Comparison of ENCODE assay signal across 24 cellular contexts in genomic region chrX:152656890-152657289, GRCh38. TPM values are rescaled to one million over a fixed set of nuclear protein-coding genes. Genes with fewer than 3 reads are reported as not detected.
DNase-seq lines count a peak whose midpoint lies in the region; ATAC-seq, FAIRE-seq and TF ChIP-seq lines count a peak whose summit lies in the region.
"Had no signal": no experiment of that assay in that cellular context is flagged by ENCODE, and none has a peak within 500 bp of the region (broad histone marks: within the 10 kb centered on the region; RNA-seq: fewer than 3 reads in every experiment).

No MANE protein-coding gene starts in this region.

- in situ Hi-C loops in HepG2 (cut with HindIII; ENCODE audit: extremely low pct_ligation_motif_present, low pct_unique_long_range_greater_than_20kb): no loop called here

- ATAC-seq in HepG2: peak; percentile 84
- ATAC-seq in activated T-cell treated with anti-CD3 and anti-CD28 coated beads, Interleukin-2, amount 50 U/mL, for 72 hours (replicated peaks in 1 of 2): no peak
- ATAC-seq: GM23338, HCT116 had no signal

- no peak for TF ChIP-seq RAD21 in HepG2 (CRISPR knock-in tag; IDR thresholded peaks at IDR 0.05)

- H3K4me3 ChIP-seq in esophagus muscularis mucosa (no peak overlapping the region), HepG2 (replicated peaks in 1 of 3; ENCODE audit: insufficient read depth in 1 of 3, low read depth in 2 of 3, low read length in 3 of 3) (no peak overlapping the region), smooth muscle cell (no peak overlapping the region)
- H3K4me3 ChIP-seq: GM23338 had no signal

- H3K27me3 ChIP-seq in esophagus muscularis mucosa (no peaks in the 10 kb centered on the region), HepG2 (ENCODE audit: control insufficient read depth in 1 of 2, insufficient read depth in 2 of 2, low read length in 2 of 2) (no peaks in the 10 kb centered on the region), smooth muscle cell (ENCODE audit: low read depth) (no peaks in the 10 kb centered on the region)

- intact Hi-C loops in esophagus muscularis mucosa (cut with DNase I): no loop called here
- intact Hi-C loops in HepG2 (cut with micrococcal nuclease; ENCODE audit: unreplicated experiment): no loop called here

- H3K4me1 ChIP-seq in esophagus muscularis mucosa (no peaks in the 10 kb centered on the region), HepG2 (ENCODE audit: insufficient read depth, low read length) (peaks cover 11% of the 10 kb centered on the region), smooth muscle cell (ENCODE audit: low read depth) (no peaks in the 10 kb centered on the region)

- no peaks in the 10 kb centered on the region for H3K27me3 Mint-ChIP-seq in osteocyte (ENCODE audit: unreplicated experiment)
- H3K27me3 Mint-ChIP-seq in activated T-cell treated with anti-CD3 and anti-CD28 coated beads, Interleukin-2, amount 50 U/mL, for 72 hours (ENCODE audit: low read depth): peaks cover 44% of the 10 kb centered on the region

- no TSS peak for BruUV-seq in HepG2 (replicated peaks; lab: Mats Ljungman, UMichigan)

- TF ChIP-seq EP300 in esophagus muscularis mucosa (IDR thresholded peaks at IDR 0.05): no peak
- TF ChIP-seq EP300 in HepG2 (IDR thresholded peaks at IDR 0.05; ENCODE audit: low read depth in 2 of 2, low read length in 2 of 2): no peak
- no peak for TF ChIP-seq EP300 in HepG2 (CRISPR knock-in tag; IDR thresholded peaks at IDR 0.05; ENCODE audit: borderline replicate concordance)

- H3K27ac ChIP-seq in esophagus muscularis mucosa (replicated peaks in 1 of 4): no peak overlapping the region
- no peak overlapping the region for H3K27ac ChIP-seq in HepG2 (ENCODE audit: extremely low read length, insufficient read depth, low read length)
- no peak overlapping the region for H3K27ac ChIP-seq in smooth muscle cell (ENCODE audit: low read depth)

- peaks cover 13% of the 10 kb centered on the region for H3K9me3 Mint-ChIP-seq in osteocyte (ENCODE audit: unreplicated experiment)
- H3K9me3 Mint-ChIP-seq in activated T-cell treated with anti-CD3 and anti-CD28 coated beads, Interleukin-2, amount 50 U/mL, for 72 hours: no peaks in the 10 kb centered on the region
- H3K9me3 Mint-ChIP-seq: GM23338 had no signal

- H3F3A ChIP-seq in smooth muscle cell (ENCODE audit: low read depth): no peaks in the 10 kb centered on the region

- TF ChIP-seq CTCF in esophagus muscularis mucosa (IDR thresholded peaks at IDR 0.05): no peak
- TF ChIP-seq CTCF in HepG2 (CRISPR knock-in tag; IDR thresholded peaks at IDR 0.05): no peak
- TF ChIP-seq CTCF in osteocyte (IDR thresholded peaks at IDR 0.05): no peak
- TF ChIP-seq CTCF in smooth muscle cell (IDR thresholded peaks at IDR 0.05; ENCODE audit: borderline replicate concordance, insufficient read depth, poor library complexity, severe bottlenecking): no peak

- CTCF ChIA-PET in HepG2 (lab: Yijun Ruan, JAX; ENCODE audit: low intra/inter-chr PET ratio, low total read pairs): no interaction called here

- 88% methylated on average over 7 of the region's 7 CpGs for WGBS in esophagus muscularis mucosa
- WGBS in HepG2 (ENCODE audit: low lambda C conversion rate): 0% methylated on average over 3 of the region's 7 CpGs
- WGBS in smooth muscle cell (ENCODE audit: low lambda C conversion rate): 84% methylated on average over 7 of the region's 7 CpGs

- H3K9me3 ChIP-seq in esophagus muscularis mucosa: no peaks in the 10 kb centered on the region
- no peaks in the 10 kb centered on the region for H3K9me3 ChIP-seq in HepG2 (ENCODE audit: low read length)
- H3K9me3 ChIP-seq in smooth muscle cell (replicated peaks; ENCODE audit: low read depth): no peaks in the 10 kb centered on the region

- POLR2A ChIA-PET in HepG2 (lab: Yijun Ruan, JAX): no interaction called here

- H4K20me1 ChIP-seq in HepG2 (ENCODE audit: insufficient read depth, low read length): no peaks in the 10 kb centered on the region
- H4K20me1 ChIP-seq in smooth muscle cell (ENCODE audit: low read depth): no peaks in the 10 kb centered on the region

- TF ChIP-seq POLR2A in esophagus muscularis mucosa (IDR thresholded peaks at IDR 0.05; ENCODE audit: low read depth) (no peak), HepG2 (IDR thresholded peaks at IDR 0.05; ENCODE audit: insufficient read depth in 1 of 2, low read depth in 2 of 2, low read length in 2 of 2) (no peak)

- DNase-seq in esophagus muscularis mucosa (ENCODE audit: extremely low spot score) (peak; percentile 47), HepG2 (ENCODE audit: low spot score) (peak; percentile 10), osteocyte (ENCODE audit: extremely low spot score, unreplicated experiment) (peak; percentile 59), MV-4-11 (lab: John Stamatoyannopoulos, UW) (no peak), smooth muscle cell (lab: John Stamatoyannopoulos, UW; ENCODE audit: unreplicated experiment) (no peak)
- no peak for DNase-seq in activated T-cell treated with anti-CD3 and anti-CD28 coated beads, Interleukin-2, amount 50 U/mL, for 72 hours
- DNase-seq: C1 segment of cervical spinal cord; Calu3; CD4-positive, alpha-beta memory T cell; COR-L47; DMS53; DMS79 treated with DMSO at 0.1 percent for 48 hours; GF-D8; H9 had no signal

- H3K4me3 Mint-ChIP-seq in osteocyte (ENCODE audit: unreplicated experiment): no peak overlapping the region
- H3K4me3 Mint-ChIP-seq in activated T-cell treated with anti-CD3 and anti-CD28 coated beads, Interleukin-2, amount 50 U/mL, for 72 hours: no peak overlapping the region
- H3K4me3 Mint-ChIP-seq: CD4-positive, alpha-beta memory T cell; GM23338; H9 had no signal

- H3K9ac ChIP-seq in HepG2 (ENCODE audit: insufficient read depth, low read depth, low read length) (no peak overlapping the region), smooth muscle cell (ENCODE audit: low read depth) (no peak overlapping the region)

- H3K36me3 Mint-ChIP-seq in osteocyte (ENCODE audit: unreplicated experiment): no peaks in the 10 kb centered on the region
- H3K36me3 Mint-ChIP-seq in activated T-cell treated with anti-CD3 and anti-CD28 coated beads, Interleukin-2, amount 50 U/mL, for 72 hours (ENCODE audit: insufficient read depth in 2 of 2): no peaks in the 10 kb centered on the region
- H3K36me3 Mint-ChIP-seq: CD4-positive, alpha-beta memory T cell had no signal

- H3K4me2 ChIP-seq in HepG2 (ENCODE audit: low read depth, low read length) (no peak overlapping the region), smooth muscle cell (no peak overlapping the region)
- H3K4me2 ChIP-seq: GM23338 had no signal

- no peaks in the 10 kb centered on the region for H3K4me1 Mint-ChIP-seq in osteocyte (ENCODE audit: unreplicated experiment)
- no peaks in the 10 kb centered on the region for H3K4me1 Mint-ChIP-seq in activated T-cell treated with anti-CD3 and anti-CD28 coated beads, Interleukin-2, amount 50 U/mL, for 72 hours (ENCODE audit: low read depth)
- H3K4me1 Mint-ChIP-seq: CD4-positive, alpha-beta memory T cell; GM23338; H9 had no signal

- H2AFZ ChIP-seq in HepG2 (ENCODE audit: low read length): no peak overlapping the region
- no peak overlapping the region for H2AFZ ChIP-seq in smooth muscle cell (ENCODE audit: low read depth)
- H2AFZ ChIP-seq: GM23338 had no signal

- H3K36me3 ChIP-seq in esophagus muscularis mucosa: no peaks in the 10 kb centered on the region
- H3K36me3 ChIP-seq in HepG2 (replicated peaks in 1 of 2; ENCODE audit: control insufficient read depth in 1 of 2, insufficient read depth in 2 of 2, low read length in 2 of 2): no peaks in the 10 kb centered on the region
- H3K36me3 ChIP-seq in smooth muscle cell (ENCODE audit: low read depth): no peaks in the 10 kb centered on the region

- FAIRE-seq in HepG2 (lab: Jason Lieb, UNC): peak; percentile 15
- FAIRE-seq: GM12891, GM18507 had no signal

- no peak overlapping the region for H3K27ac Mint-ChIP-seq in osteocyte (ENCODE audit: unreplicated experiment)
- no peak overlapping the region for H3K27ac Mint-ChIP-seq in activated T-cell treated with anti-CD3 and anti-CD28 coated beads, Interleukin-2, amount 50 U/mL, for 72 hours
- H3K27ac Mint-ChIP-seq: CD4-positive, alpha-beta memory T cell; GM23338 had no signal

- no peaks in the 10 kb centered on the region for H3K79me2 ChIP-seq in HepG2 (ENCODE audit: insufficient read depth, low read length)
- H3K79me2 ChIP-seq in smooth muscle cell (ENCODE audit: low read depth): no peaks in the 10 kb centered on the region

RNA-seq across cellular contexts. Expression of gene GABRQ, which starts 19.2 kb away (rescaled TPM):
- total RNA-seq in esophagus muscularis mucosa (under 1 TPM in 1 of 4 donors, not detected in 3; 0.06 TPM), HepG2 (2016; rRNA removed; fragmentation: Illumina TruSeq; extraction: Trizol) (not detected in 2 replicates), osteocyte (not detected in 2 replicates), smooth muscle cell (2.6 and 2.7 TPM in 2 replicates)
- not detected in 2 replicates for total RNA-seq in HepG2 (2016; cell fraction: cytosol; rRNA removed; fragmentation: Illumina TruSeq; extraction: Trizol; ENCODE audit: low read depth)
- not detected in 2 replicates for total RNA-seq in HepG2 (2016; cell fraction: insoluble cytoplasmic fraction; rRNA removed; fragmentation: Illumina TruSeq; extraction: Trizol)
- not detected in 2 replicates for total RNA-seq in HepG2 (2016; cell fraction: membrane; rRNA removed; fragmentation: Illumina TruSeq; extraction: Trizol)
- total RNA-seq in HepG2 (2016; cell fraction: nucleus; rRNA removed; fragmentation: Illumina TruSeq; extraction: Trizol): not detected in 2 replicates
- polyA plus RNA-seq in HepG2 (2011; rRNA removed) (not detected in 2 replicates), smooth muscle cell (1.3 and 1.7 TPM in 2 replicates)
- 0.01 TPM in 1 of 2 replicates, not detected in the other for polyA plus RNA-seq in HepG2 (2011; cell fraction: cytosol; rRNA removed)
- polyA plus RNA-seq in HepG2 (2011; cell fraction: nucleus; rRNA removed): not detected in 2 replicates
- not detected in 2 replicates for polyA plus RNA-seq in HepG2 (2012)
- not detected in 2 replicates for polyA plus RNA-seq in HepG2 (2016; cell fraction: cytosol; fragmentation: Illumina TruSeq; extraction: Trizol; ENCODE audit: low read depth)
- polyA plus RNA-seq in HepG2 (2016; cell fraction: insoluble cytoplasmic fraction; fragmentation: Illumina TruSeq; extraction: Trizol; ENCODE audit: low read depth): not detected in 2 replicates
- polyA plus RNA-seq in HepG2 (2016; cell fraction: membrane; fragmentation: Illumina TruSeq; extraction: Trizol; ENCODE audit: low read depth): not detected in 2 replicates
- polyA plus RNA-seq in HepG2 (2016; cell fraction: nucleus; fragmentation: Illumina TruSeq; extraction: Trizol; ENCODE audit: insufficient read depth, low read depth): not detected in 2 replicates
- not detected in 2 replicates for polyA minus RNA-seq in HepG2 (2011; rRNA and poly(A)+ RNA removed; ENCODE audit: low replicate concordance)
- polyA minus RNA-seq in HepG2 (2011; cell fraction: cytosol; rRNA and poly(A)+ RNA removed): not detected in 2 replicates
- polyA minus RNA-seq in HepG2 (2011; cell fraction: nucleus; rRNA and poly(A)+ RNA removed): not detected in 2 replicates
- total RNA-seq in activated T-cell treated with anti-CD3 and anti-CD28 coated beads, Interleukin-2, amount 50 U/mL, for 72 hours: under 1 TPM; 0.05 to 0.14 TPM
- total RNA-seq: A172; A673; Calu3; CD4-positive, alpha-beta memory T cell; G401 had no signal
- polyA plus RNA-seq: BJ; CD4-positive, alpha-beta memory T cell had no signal

RNA-seq across cellular contexts. Expression of gene MAGEA3, which starts 41.7 kb away (rescaled TPM):
- total RNA-seq in esophagus muscularis mucosa: not detected
- total RNA-seq in HepG2 (2016; rRNA removed; fragmentation: Illumina TruSeq; extraction: Trizol): not detected in 2 replicates
- total RNA-seq in HepG2 (2016; cell fraction: cytosol; rRNA removed; fragmentation: Illumina TruSeq; extraction: Trizol; ENCODE audit: low read depth): not detected in 2 replicates
- total RNA-seq in HepG2 (2016; cell fraction: insoluble cytoplasmic fraction; rRNA removed; fragmentation: Illumina TruSeq; extraction: Trizol): 0.11 TPM in 1 of 2 replicates, not detected in the other
- total RNA-seq in HepG2 (2016; cell fraction: membrane; rRNA removed; fragmentation: Illumina TruSeq; extraction: Trizol): not detected in 2 replicates
- not detected in 2 replicates for total RNA-seq in HepG2 (2016; cell fraction: nucleus; rRNA removed; fragmentation: Illumina TruSeq; extraction: Trizol)
- polyA plus RNA-seq in HepG2 (2011; rRNA removed): not detected in 2 replicates
- polyA plus RNA-seq in HepG2 (2011; cell fraction: cytosol; rRNA removed): not detected in 2 replicates
- not detected in 2 replicates for polyA plus RNA-seq in HepG2 (2011; cell fraction: nucleus; rRNA removed)
- polyA plus RNA-seq in HepG2 (2012): not detected in 2 replicates
- polyA plus RNA-seq in HepG2 (2016; cell fraction: cytosol; fragmentation: Illumina TruSeq; extraction: Trizol; ENCODE audit: low read depth): not detected in 2 replicates
- 0.20 TPM in 1 of 2 replicates, not detected in the other for polyA plus RNA-seq in HepG2 (2016; cell fraction: insoluble cytoplasmic fraction; fragmentation: Illumina TruSeq; extraction: Trizol; ENCODE audit: low read depth)
- polyA plus RNA-seq in HepG2 (2016; cell fraction: membrane; fragmentation: Illumina TruSeq; extraction: Trizol; ENCODE audit: low read depth): not detected in 2 replicates
- not detected in 2 replicates for polyA plus RNA-seq in HepG2 (2016; cell fraction: nucleus; fragmentation: Illumina TruSeq; extraction: Trizol; ENCODE audit: insufficient read depth, low read depth)
- polyA minus RNA-seq in HepG2 (2011; rRNA and poly(A)+ RNA removed; ENCODE audit: low replicate concordance): 0.40 and 2.8 TPM in 2 replicates
- polyA minus RNA-seq in HepG2 (2011; cell fraction: cytosol; rRNA and poly(A)+ RNA removed): not detected in 2 replicates
- polyA minus RNA-seq in HepG2 (2011; cell fraction: nucleus; rRNA and poly(A)+ RNA removed): not detected in 2 replicates
- not detected in 2 replicates for total RNA-seq in osteocyte
- total RNA-seq in activated T-cell treated with anti-CD3 and anti-CD28 coated beads, Interleukin-2, amount 50 U/mL, for 72 hours: not detected
- not detected in 2 replicates for total RNA-seq in smooth muscle cell
- polyA plus RNA-seq in smooth muscle cell: not detected in 2 replicates
- total RNA-seq: A673; Calu3; CD4-positive, alpha-beta memory T cell; G401; GM23338; H9 had no signal
- polyA plus RNA-seq: CD4-positive, alpha-beta memory T cell had no signal

RNA-seq across cellular contexts. Expression of gene CSAG2, which starts 52.2 kb away (rescaled TPM):
- total RNA-seq in esophagus muscularis mucosa (not detected), HepG2 (2016; rRNA removed; fragmentation: Illumina TruSeq; extraction: Trizol) (not detected in 2 replicates), osteocyte (not detected in 2 replicates), smooth muscle cell (not detected in 2 replicates)
- 0.40 TPM in 1 of 2 replicates, not detected in the other for total RNA-seq in HepG2 (2016; cell fraction: cytosol; rRNA removed; fragmentation: Illumina TruSeq; extraction: Trizol; ENCODE audit: low read depth)
- not detected in 2 replicates for total RNA-seq in HepG2 (2016; cell fraction: insoluble cytoplasmic fraction; rRNA removed; fragmentation: Illumina TruSeq; extraction: Trizol)
- total RNA-seq in HepG2 (2016; cell fraction: membrane; rRNA removed; fragmentation: Illumina TruSeq; extraction: Trizol): not detected in 2 replicates
- total RNA-seq in HepG2 (2016; cell fraction: nucleus; rRNA removed; fragmentation: Illumina TruSeq; extraction: Trizol): not detected in 2 replicates
- polyA plus RNA-seq in HepG2 (2011; rRNA removed) (not detected in 2 replicates), smooth muscle cell (not detected in 2 replicates)
- not detected in 2 replicates for polyA plus RNA-seq in HepG2 (2011; cell fraction: cytosol; rRNA removed)
- not detected in 2 replicates for polyA plus RNA-seq in HepG2 (2011; cell fraction: nucleus; rRNA removed)
- not detected in 2 replicates for polyA plus RNA-seq in HepG2 (2012)
- not detected in 2 replicates for polyA plus RNA-seq in HepG2 (2016; cell fraction: cytosol; fragmentation: Illumina TruSeq; extraction: Trizol; ENCODE audit: low read depth)
- not detected in 2 replicates for polyA plus RNA-seq in HepG2 (2016; cell fraction: insoluble cytoplasmic fraction; fragmentation: Illumina TruSeq; extraction: Trizol; ENCODE audit: low read depth)
- not detected in 2 replicates for polyA plus RNA-seq in HepG2 (2016; cell fraction: membrane; fragmentation: Illumina TruSeq; extraction: Trizol; ENCODE audit: low read depth)
- 0.67 TPM in 1 of 2 replicates, not detected in the other for polyA plus RNA-seq in HepG2 (2016; cell fraction: nucleus; fragmentation: Illumina TruSeq; extraction: Trizol; ENCODE audit: insufficient read depth, low read depth)
- polyA minus RNA-seq in HepG2 (2011; rRNA and poly(A)+ RNA removed; ENCODE audit: low replicate concordance): not detected in 2 replicates
- not detected in 2 replicates for polyA minus RNA-seq in HepG2 (2011; cell fraction: cytosol; rRNA and poly(A)+ RNA removed)
- not detected in 2 replicates for polyA minus RNA-seq in HepG2 (2011; cell fraction: nucleus; rRNA and poly(A)+ RNA removed)
- not detected for total RNA-seq in activated T-cell treated with anti-CD3 and anti-CD28 coated beads, Interleukin-2, amount 50 U/mL, for 72 hours
- total RNA-seq: A172; A673; Calu3; CD4-positive, alpha-beta memory T cell; Daoy; G401; GM23338; H4; H9 had no signal
- polyA plus RNA-seq: BJ; CD4-positive, alpha-beta memory T cell; GM23338 had no signal

RNA-seq across cellular contexts. Expression of gene MAGEA2B, which starts 57.5 kb away (rescaled TPM):
- not detected for total RNA-seq in esophagus muscularis mucosa
- 0.09 TPM in 1 of 2 replicates, not detected in the other for total RNA-seq in HepG2 (2016; rRNA removed; fragmentation: Illumina TruSeq; extraction: Trizol)
- total RNA-seq in HepG2 (2016; cell fraction: cytosol; rRNA removed; fragmentation: Illumina TruSeq; extraction: Trizol; ENCODE audit: low read depth): not detected in 2 replicates
- total RNA-seq in HepG2 (2016; cell fraction: insoluble cytoplasmic fraction; rRNA removed; fragmentation: Illumina TruSeq; extraction: Trizol): 0.30 TPM in 1 of 2 replicates, not detected in the other
- not detected in 2 replicates for total RNA-seq in HepG2 (2016; cell fraction: membrane; rRNA removed; fragmentation: Illumina TruSeq; extraction: Trizol)
- total RNA-seq in HepG2 (2016; cell fraction: nucleus; rRNA removed; fragmentation: Illumina TruSeq; extraction: Trizol): 0.50 TPM in 1 of 2 replicates, not detected in the other
- polyA plus RNA-seq in HepG2 (2011; rRNA removed): not detected in 2 replicates
- 1.7 TPM in 1 of 2 replicates, not detected in the other for polyA plus RNA-seq in HepG2 (2011; cell fraction: cytosol; rRNA removed)
- not detected in 2 replicates for polyA plus RNA-seq in HepG2 (2011; cell fraction: nucleus; rRNA removed)
- not detected in 2 replicates for polyA plus RNA-seq in HepG2 (2012)
- polyA plus RNA-seq in HepG2 (2016; cell fraction: cytosol; fragmentation: Illumina TruSeq; extraction: Trizol; ENCODE audit: low read depth): not detected in 2 replicates
- not detected in 2 replicates for polyA plus RNA-seq in HepG2 (2016; cell fraction: insoluble cytoplasmic fraction; fragmentation: Illumina TruSeq; extraction: Trizol; ENCODE audit: low read depth)
- not detected in 2 replicates for polyA plus RNA-seq in HepG2 (2016; cell fraction: membrane; fragmentation: Illumina TruSeq; extraction: Trizol; ENCODE audit: low read depth)
- 0.92 TPM in 1 of 2 replicates, not detected in the other for polyA plus RNA-seq in HepG2 (2016; cell fraction: nucleus; fragmentation: Illumina TruSeq; extraction: Trizol; ENCODE audit: insufficient read depth, low read depth)
- polyA minus RNA-seq in HepG2 (2011; rRNA and poly(A)+ RNA removed; ENCODE audit: low replicate concordance): not detected in 2 replicates
- not detected in 2 replicates for polyA minus RNA-seq in HepG2 (2011; cell fraction: cytosol; rRNA and poly(A)+ RNA removed)
- not detected in 2 replicates for polyA minus RNA-seq in HepG2 (2011; cell fraction: nucleus; rRNA and poly(A)+ RNA removed)
- total RNA-seq in osteocyte: not detected in 2 replicates
- not detected for total RNA-seq in activated T-cell treated with anti-CD3 and anti-CD28 coated beads, Interleukin-2, amount 50 U/mL, for 72 hours
- not detected in 2 replicates for total RNA-seq in smooth muscle cell
- polyA plus RNA-seq in smooth muscle cell: 0.54 TPM in 1 of 2 replicates, not detected in the other
- total RNA-seq: A172; A673; Calu3; CD4-positive, alpha-beta memory T cell; G401; H9 had no signal
- polyA plus RNA-seq: BJ; CD4-positive, alpha-beta memory T cell had no signal

Comparison
In these comparisons a context has a peak if more than half of its experiments do, and no peak if none do; other contexts are left out.
1. DNase-seq: peak in esophagus muscularis mucosa (single experiment), HepG2 (single experiment) and osteocyte (single experiment); none in activated T-cell treated with anti-CD3 and anti-CD28 coated beads, Interleukin-2, amount 50 U/mL, for 72 hours (0 of 2), MV-4-11 (single experiment) and smooth muscle cell (single experiment).